ENCODE assay signal across 2 cellular contexts in genomic region chr22:31911565-31912401, GRCh38.
TF ChIP-seq lines count a peak whose summit lies in the region.

No MANE protein-coding gene starts in this region.

TF ChIP-seq in K562, 482 proteins besides CTCF, POLR2A, EP300 and RAD21 (continues in another document):
- TF ChIP-seq FOXA1 (IDR thresholded peaks at IDR 0.05; ENCODE audit: borderline replicate concordance) (no peak), TAF9B (IDR thresholded peaks at IDR 0.05; ENCODE audit: partially characterized antibody) (peak; percentile 77), DPF2 (IDR thresholded peaks at IDR 0.05) (peak; percentile 36; the same call in 1 of the 2 replicates), ZNF239 (CRISPR knock-in tag; IDR thresholded peaks at IDR 0.05) (no peak), THAP12 (CRISPR knock-in tag; IDR thresholded peaks at IDR 0.05) (no peak), PHF20 (IDR thresholded peaks at IDR 0.05; ENCODE audit: partially characterized antibody) (no peak), ATF3 (IDR thresholded peaks at IDR 0.05) (peak; percentile 33; the same call in 1 of the 2 replicates), ATF3 (CRISPR knock-in tag; conservative IDR thresholded peaks at IDR 0.05) (no peak), HNRNPK (IDR thresholded peaks at IDR 0.05; ENCODE audit: low read depth, low read length, poor library complexity, severe bottlenecking) (no peak), ARHGAP35 (IDR thresholded peaks at IDR 0.05; ENCODE audit: partially characterized antibody) (no peak), REST (CRISPR knock-in tag; IDR thresholded peaks at IDR 0.05; ENCODE audit: low read depth) (no peak), L3MBTL2 (IDR thresholded peaks at IDR 0.05) (no peak), ZNF584 (CRISPR knock-in tag; IDR thresholded peaks at IDR 0.05; ENCODE audit: low read depth) (no peak), LCOR (CRISPR knock-in tag; IDR thresholded peaks at IDR 0.05) (no peak), CHD1 (IDR thresholded peaks at IDR 0.05; ENCODE audit: low read length) (no peak), TCF7 (IDR thresholded peaks at IDR 0.05; ENCODE audit: borderline replicate concordance) (no peak), HOXB6 (CRISPR knock-in tag; IDR thresholded peaks at IDR 0.05; ENCODE audit: borderline replicate concordance) (no peak), ZNF395 (CRISPR knock-in tag; IDR thresholded peaks at IDR 0.05) (no peak), E2F4 (CRISPR knock-in tag; IDR thresholded peaks at IDR 0.05; ENCODE audit: low read depth) (no peak), KDM1A (IDR thresholded peaks at IDR 0.05) (peak; percentile 61 to 74; a peak in 3 of 4 replicates)

TF ChIP-seq in HepG2, 621 proteins besides CTCF, POLR2A, EP300 and RAD21 (continues in another document):
- peak; percentile 23 for TF ChIP-seq ASH2L (IDR thresholded peaks at IDR 0.05; ENCODE audit: insufficient read length, low read depth, low read length)
- 0 out of 2 replicates have a peak, but pooled peaks have one; percentile 29 for TF ChIP-seq THAP11 (CRISPR knock-in tag; IDR thresholded peaks at IDR 0.05)
- peak; percentile 57; the same call in 1 of the 2 replicates for TF ChIP-seq KAT7 (CRISPR knock-in tag; IDR thresholded peaks at IDR 0.05; ENCODE audit: borderline replicate concordance)
- TF ChIP-seq ZNF614 (CRISPR knock-in tag; IDR thresholded peaks at IDR 0.05; ENCODE audit: borderline replicate concordance), result peak; percentile 48; the same call in 1 of the 2 replicates
- TF ChIP-seq POGZ (CRISPR knock-in tag; IDR thresholded peaks at IDR 0.05), result peak; percentile 50; the same call in 1 of the 2 replicates
- peak; percentile 86 for TF ChIP-seq HNF4A (CRISPR knock-in tag; IDR thresholded peaks at IDR 0.05)
- TF ChIP-seq ETV5 (CRISPR knock-in tag; IDR thresholded peaks at IDR 0.05; ENCODE audit: borderline replicate concordance), result peak; percentile 92
- peak; percentile 92 for TF ChIP-seq TEAD3 (CRISPR knock-in tag; optimal IDR thresholded peaks at IDR 0.05; ENCODE audit: borderline replicate concordance)
- TF ChIP-seq ZBTB38 (CRISPR knock-in tag; IDR thresholded peaks at IDR 0.05), result peak; percentile 58; the same call in 1 of the 2 replicates
- TF ChIP-seq TFE3 (CRISPR knock-in tag; IDR thresholded peaks at IDR 0.05), result peak; percentile 93
- TF ChIP-seq HNF1B (CRISPR knock-in tag; IDR thresholded peaks at IDR 0.05), result 0 out of 2 replicates have a peak, but pooled peaks have one; percentile 35
- TF ChIP-seq SKIL (CRISPR knock-in tag; IDR thresholded peaks at IDR 0.05; ENCODE audit: borderline replicate concordance), result 0 out of 2 replicates have a peak, but pooled peaks have one; percentile 20
- no peak for TF ChIP-seq ZNF619 (CRISPR knock-in tag; IDR thresholded peaks at IDR 0.05)
- TF ChIP-seq MYPOP (CRISPR knock-in tag; IDR thresholded peaks at IDR 0.05), result no peak
- TF ChIP-seq SIN3A (IDR thresholded peaks at IDR 0.05; ENCODE audit: borderline replicate concordance, low read depth, low read length), result peak; percentile 58; the same call in 1 of the 2 replicates
- peak; percentile 61; the same call in 1 of the 2 replicates for TF ChIP-seq ZBTB25 (CRISPR knock-in tag; IDR thresholded peaks at IDR 0.05)
- no peak for TF ChIP-seq ZNF503 (CRISPR knock-in tag; IDR thresholded peaks at IDR 0.05)
- TF ChIP-seq MYC (CRISPR knock-in tag; IDR thresholded peaks at IDR 0.05; ENCODE audit: borderline replicate concordance), result peak; percentile 32; the same call in 1 of the 2 replicates
- TF ChIP-seq GATA4 (IDR thresholded peaks at IDR 0.05; ENCODE audit: borderline replicate concordance, low read depth), result peak; percentile 74; the same call in 1 of the 2 replicates
- TF ChIP-seq RFXAP (CRISPR knock-in tag; IDR thresholded peaks at IDR 0.05; ENCODE audit: borderline replicate concordance), result no peak
- TF ChIP-seq ZBTB44 (CRISPR knock-in tag; IDR thresholded peaks at IDR 0.05), result no peak
- 0 out of 2 replicates have a peak, but pooled peaks have one; percentile 34 for TF ChIP-seq ZNF317 (CRISPR knock-in tag; IDR thresholded peaks at IDR 0.05)
- TF ChIP-seq GTF3A (CRISPR knock-in tag; conservative IDR thresholded peaks at IDR 0.05), result no peak
- TF ChIP-seq PHF21A (CRISPR knock-in tag; IDR thresholded peaks at IDR 0.05), result peak; percentile 89
- peak; percentile 61; the same call in 1 of the 2 replicates for TF ChIP-seq FOXK1 (CRISPR knock-in tag; IDR thresholded peaks at IDR 0.05; ENCODE audit: borderline replicate concordance, low read depth)
- TF ChIP-seq FOXO1 (CRISPR knock-in tag; IDR thresholded peaks at IDR 0.05), result no peak; the same call in 1 of the 2 replicates
- peak; percentile 84 for TF ChIP-seq RXRB (CRISPR knock-in tag; IDR thresholded peaks at IDR 0.05; ENCODE audit: borderline replicate concordance)
- 0 out of 2 replicates have a peak, but pooled peaks have one; percentile 14 for TF ChIP-seq KDM1A (CRISPR knock-in tag; IDR thresholded peaks at IDR 0.05)
- no peak for TF ChIP-seq ZNF280B (CRISPR knock-in tag; IDR thresholded peaks at IDR 0.05; ENCODE audit: borderline replicate concordance)
- no peak for TF ChIP-seq ZNF746 (CRISPR knock-in tag; IDR thresholded peaks at IDR 0.05)
- no peak for TF ChIP-seq CENPT (CRISPR knock-in tag; IDR thresholded peaks at IDR 0.05; ENCODE audit: low read depth)
- TF ChIP-seq ZMYM4 (CRISPR knock-in tag; IDR thresholded peaks at IDR 0.05), result peak; percentile 42; the same call in 1 of the 2 replicates
- 0 out of 2 replicates have a peak, but pooled peaks have one; percentile 53 for TF ChIP-seq MTA1 (CRISPR knock-in tag; IDR thresholded peaks at IDR 0.05; ENCODE audit: borderline replicate concordance)
- 0 out of 2 replicates have a peak, but pooled peaks have one; percentile 9 for TF ChIP-seq NFYB (CRISPR knock-in tag; IDR thresholded peaks at IDR 0.05)
- peak; percentile 98 for TF ChIP-seq SP5 (CRISPR knock-in tag; IDR thresholded peaks at IDR 0.05; ENCODE audit: borderline replicate concordance, low read depth)
- TF ChIP-seq SAP130 (CRISPR knock-in tag; IDR thresholded peaks at IDR 0.05; ENCODE audit: low read depth), result peak; percentile 90
- 0 out of 2 replicates have a peak, but pooled peaks have one; percentile 18 for TF ChIP-seq MEF2D (CRISPR knock-in tag; IDR thresholded peaks at IDR 0.05)
- TF ChIP-seq KDM2A (CRISPR knock-in tag; IDR thresholded peaks at IDR 0.05; ENCODE audit: borderline replicate concordance, low read depth), result peak; percentile 51; the same call in 1 of the 2 replicates
- no peak for TF ChIP-seq ZNF790 (CRISPR knock-in tag; IDR thresholded peaks at IDR 0.05; ENCODE audit: borderline replicate concordance)
- no peak for TF ChIP-seq SOX6 (IDR thresholded peaks at IDR 0.05)
- peak; percentile 90 for TF ChIP-seq SOX6 (CRISPR knock-in tag; IDR thresholded peaks at IDR 0.05)
